In genomic region chr12:97711392-97711791, GRCh38 we compare ENCODE assay signal across 28 cellular contexts.
"Had no signal": no experiment of that assay in that cellular context is flagged by ENCODE, and none has a peak within 500 bp of the region (broad histone marks: within the 10 kb centered on the region; RNA-seq: fewer than 3 reads in every experiment).

No MANE protein-coding gene starts in this region.

- H3K36me3 ChIP-seq: neutrophil, pancreas, spleen, thoracic aorta, thyroid gland, tibial nerve, upper lobe of left lung, vagina had no signal

- H3K4me1 ChIP-seq: psoas muscle, spleen, thyroid gland, tibial nerve, upper lobe of left lung, vagina had no signal

- DNase-seq: naive thymus-derived CD8-positive, alpha-beta T cell; nephron progenitor cell; nucleus accumbens; pancreas; psoas muscle; right cardiac atrium; spleen; stimulated activated CD4-positive, alpha-beta T cell treated with anti-CD3 and anti-CD28 coated beads, Interleukin-12 subunit alpha, Interleukin-12 subunit beta, amount 100 ng/mL, for 4 hours; stimulated activated CD4-positive, alpha-beta T cell treated with anti-CD3 and anti-CD28 coated beads, Interleukin-1b, Interleukin-23, amount 100 ng/mL, for 48 hours; stimulated activated CD4-positive, alpha-beta T cell treated with anti-CD3 and anti-CD28 coated beads, Interleukin-4, amount 100 ng/mL, for 1 hour; stimulated activated CD4-positive, alpha-beta T cell treated with anti-CD3 and anti-CD28 coated beads, Interleukin-4, amount 100 ng/mL, for 4 hours; stimulated activated CD8-positive, alpha-beta memory T cell treated with anti-CD3 and anti-CD28 coated beads, Interleukin-4, amount 100 ng/mL, for 48 hours; stimulated activated naive CD4-positive, alpha-beta T cell; stimulated activated naive CD8-positive, alpha-beta T cell treated with anti-CD3 and anti-CD28 coated beads, Interleukin-15, amount 100 ng/mL, for 72 hours; stimulated activated naive CD8-positive, alpha-beta T cell treated with anti-CD3 and anti-CD28 coated beads, Interleukin-15, Interleukin-2, amounts not matched to agents 100 U/mL and 50 U/mL, for 24 hours; thyroid gland; trophoblast cell; upper lobe of left lung had no signal

- H3K4me3 ChIP-seq: pancreas, psoas muscle, skin epidermis, smooth muscle cell, spleen, thoracic aorta, thyroid gland, tibial nerve, upper lobe of left lung, vagina had no signal

- H3K9me3 ChIP-seq: neutrophil, pancreas, psoas muscle, spleen, thoracic aorta, thyroid gland, tibial nerve, upper lobe of left lung, vagina had no signal

- H3K4me2 ChIP-seq: smooth muscle cell had no signal

- FAIRE-seq: pancreas, urothelium cell line had no signal

- H3K27me3 ChIP-seq: neutrophil, pancreas, spleen, thyroid gland, tibial nerve, upper lobe of left lung, vagina had no signal

- ATAC-seq: naive thymus-derived CD8-positive, alpha-beta T cell; natural killer cell treated with Interleukin-12 subunit alpha and Interleukin-12 subunit beta and Interleukin-15 and Interleukin-18, amount 100 ng/mL, for 72 hours; pancreas; psoas muscle; right cardiac atrium; sciatic nerve; stimulated activated memory B cell treated with anti-CD40 and anti-IgM and Interleukin-4, amounts not matched to agents 10 μg/mL and 1 μg/mL and 100 μg/mL, for 72 hours; stimulated activated naive CD8-positive, alpha-beta T cell treated with anti-CD3 and anti-CD28 coated beads, Interleukin-15, amount 100 ng/mL, for 72 hours; stimulated activated naive CD8-positive, alpha-beta T cell treated with anti-CD3 and anti-CD28 coated beads, Interleukin-15, Interleukin-2, amounts not matched to agents 100 U/mL and 50 U/mL, for 24 hours had no signal

- H3K27ac ChIP-seq: neutrophil, pancreas, psoas muscle, skin epidermis, spleen, thoracic aorta, thyroid gland, tibial nerve, upper lobe of left lung, vagina had no signal
